Comparison of ENCODE assay signal across 19 cellular contexts in genomic region chr6:57123111-57123510, GRCh38. TPM values are rescaled to one million over a fixed set of nuclear protein-coding genes. Genes with fewer than 3 reads are reported as not detected.
DNase-seq lines count a peak whose midpoint lies in the region; ATAC-seq and TF ChIP-seq lines count a peak whose summit lies in the region.
"Had no signal": no experiment of that assay in that cellular context is flagged by ENCODE, and none has a peak within 500 bp of the region (broad histone marks: within the 10 kb centered on the region; RNA-seq: fewer than 3 reads in every experiment).

No MANE protein-coding gene starts in this region.

- ATAC-seq in activated CD4-positive, alpha-beta T cell treated with anti-CD3 and anti-CD28 coated beads for 36 hours = no peak
- ATAC-seq: CD8-positive, alpha-beta T cell; T-cell had no signal

- H3K27me3 Mint-ChIP-seq in activated CD4-positive, alpha-beta T cell treated with anti-CD3 and anti-CD28 coated beads for 36 hours = no peaks in the 10 kb centered on the region
- H3K27me3 Mint-ChIP-seq: T-cell had no signal

- intact Hi-C loops in activated CD4-positive, alpha-beta T cell treated with anti-CD3 and anti-CD28 coated beads for 36 hours (cut with DNase I, micrococcal nuclease) = no loop called here

- H3K9me3 Mint-ChIP-seq in activated CD4-positive, alpha-beta T cell treated with anti-CD3 and anti-CD28 coated beads for 36 hours (ENCODE audit: low read depth) = peaks cover 8% of the 10 kb centered on the region
- H3K9me3 Mint-ChIP-seq: CD8-positive, alpha-beta T cell; HFFc6 had no signal

- H3K4me3 ChIP-seq in fibroblast of mammary gland (ENCODE audit: control insufficient read depth, low read depth, low read length) = no peak overlapping the region

- no peaks in the 10 kb centered on the region for H3K4me1 Mint-ChIP-seq in activated CD4-positive, alpha-beta T cell treated with anti-CD3 and anti-CD28 coated beads for 36 hours

- no peak overlapping the region for H3K4me3 Mint-ChIP-seq in activated CD4-positive, alpha-beta T cell treated with anti-CD3 and anti-CD28 coated beads for 36 hours
- H3K4me3 Mint-ChIP-seq: CD8-positive, alpha-beta T cell; HFFc6; T-cell had no signal

- no peak for TF ChIP-seq CTCF in fibroblast of mammary gland (conservative IDR thresholded peaks at IDR 0.05; ENCODE audit: control insufficient read depth, insufficient read depth, low read depth, low read length)

- CTCF ChIA-PET in activated CD4-positive, alpha-beta T cell treated with anti-CD3 and anti-CD28 coated beads for 36 hours (lab: Charles Lee) = no interaction called here

- peak; percentile 6 for DNase-seq in activated CD4-positive, alpha-beta T cell treated with anti-CD3 and anti-CD28 coated beads for 36 hours
- DNase-seq in activated CD4-positive, alpha-beta T cell treated with anti-CD3 and anti-CD28 coated beads, Interleukin-2, amount 50 U/mL, for 4 hours = no peak
- DNase-seq in EL (peak; percentile 4), LHCN-M2 (ENCODE audit: low read depth) (peak; percentile 1), fibroblast of mammary gland (ENCODE audit: low read depth) (peak; percentile 17)
- no peak for DNase-seq in stimulated activated CD4-positive, alpha-beta T cell treated with anti-CD3 and anti-CD28 coated beads, Interleukin-12 subunit alpha, Interleukin-12 subunit beta, amount 100 ng/mL, for 4 hours
- no peak for DNase-seq in stimulated activated CD4-positive, alpha-beta T cell treated with anti-CD3 and anti-CD28 coated beads, Interleukin-4, amount 100 ng/mL, for 1 hour
- DNase-seq: AML-193; C1 segment of cervical spinal cord; CD8-positive, alpha-beta T cell; DND-41; HFFc6; NCI-H1092; NCI-H1436 treated with DMSO at 0.1 percent for 48 hours; NCI-H1930; NCI-H510A treated with DMSO at 0.1 percent for 48 hours; NCI-H748 treated with DMSO at 0.1 percent for 48 hours; SHP77 treated with DMSO at 0.1 percent for 48 hours; T-cell had no signal

- no peak overlapping the region for H3K27ac Mint-ChIP-seq in activated CD4-positive, alpha-beta T cell treated with anti-CD3 and anti-CD28 coated beads for 36 hours
- H3K27ac Mint-ChIP-seq: CD8-positive, alpha-beta T cell; HFFc6; T-cell had no signal

- H3K36me3 Mint-ChIP-seq in activated CD4-positive, alpha-beta T cell treated with anti-CD3 and anti-CD28 coated beads for 36 hours (ENCODE audit: low read depth) = peaks cover 39% of the 10 kb centered on the region

- POLR2A ChIA-PET in activated CD4-positive, alpha-beta T cell treated with anti-CD3 and anti-CD28 coated beads for 36 hours (lab: Charles Lee) = no interaction called here

RNA-seq across cellular contexts. Expression of gene ZNF451, which starts 33.1 kb away (rescaled TPM):
- total RNA-seq in activated CD4-positive, alpha-beta T cell treated with anti-CD3 and anti-CD28 coated beads for 36 hours = 10 to 100 TPM; 46.8 to 60.3 TPM
- 41.4 and 42.9 TPM in 2 replicates for total RNA-seq in LHCN-M2 (2014; rRNA removed)
- 7.0 TPM for polyA plus RNA-seq in LHCN-M2 (2012)

RNA-seq across cellular contexts. Expression of gene BAG2, which starts 49.0 kb away (rescaled TPM):
- 1 to 10 TPM; 8.2 to 8.8 TPM for total RNA-seq in activated CD4-positive, alpha-beta T cell treated with anti-CD3 and anti-CD28 coated beads for 36 hours
- 16.3 and 19.6 TPM in 2 replicates for total RNA-seq in LHCN-M2 (2014; rRNA removed)
- 5.2 TPM for polyA plus RNA-seq in LHCN-M2 (2012)

Comparison
In these comparisons a context has a peak if more than half of its experiments do, and no peak if none do; other contexts are left out.
1. DNase-seq: peak in activated CD4-positive, alpha-beta T cell treated with anti-CD3 and anti-CD28 coated beads for 36 hours (single experiment), EL (single experiment), LHCN-M2 (single experiment) and fibroblast of mammary gland (single experiment); none in activated CD4-positive, alpha-beta T cell treated with anti-CD3 and anti-CD28 coated beads, Interleukin-2, amount 50 U/mL, for 4 hours (0 of 2), stimulated activated CD4-positive, alpha-beta T cell treated with anti-CD3 and anti-CD28 coated beads, Interleukin-12 subunit alpha, Interleukin-12 subunit beta, amount 100 ng/mL, for 4 hours (single experiment) and stimulated activated CD4-positive, alpha-beta T cell treated with anti-CD3 and anti-CD28 coated beads, Interleukin-4, amount 100 ng/mL, for 1 hour (single experiment).